8 cellular contexts compared by ENCODE assay signal in genomic region chr14:93906341-93907329, GRCh38. TPM values are rescaled to one million over a fixed set of nuclear protein-coding genes. Genes with fewer than 3 reads are reported as not detected.
DNase-seq lines count a peak whose midpoint lies in the region; ATAC-seq, FAIRE-seq and TF ChIP-seq lines count a peak whose summit lies in the region.

No MANE protein-coding gene starts in this region.

- no peaks in the 10 kb centered on the region for H3K79me2 ChIP-seq in OCI-LY7 (ENCODE audit: insufficient read depth, low read depth, low read length)

- no peaks in the 10 kb centered on the region for H3K9me2 ChIP-seq in OCI-LY7 (ENCODE audit: insufficient read depth, low read length)

- H3K27ac ChIP-seq in OCI-LY7 (ENCODE audit: low read depth, low read length, poor library complexity, severe bottlenecking) (no peak overlapping the region), psoas muscle (no peak overlapping the region)

- H3K27me3 Mint-ChIP-seq in activated T-cell treated with anti-CD3 and anti-CD28 coated beads, Interleukin-2, amount 50 U/mL, for 72 hours (ENCODE audit: low read depth), result peaks cover 21% of the 10 kb centered on the region

- FAIRE-seq in GM12891 (lab: Jason Lieb, UNC), result peak; percentile 82

- H3K27ac Mint-ChIP-seq in activated T-cell treated with anti-CD3 and anti-CD28 coated beads, Interleukin-2, amount 50 U/mL, for 72 hours, result no peak overlapping the region

- no peaks in the 10 kb centered on the region for H3K4me1 Mint-ChIP-seq in activated T-cell treated with anti-CD3 and anti-CD28 coated beads, Interleukin-2, amount 50 U/mL, for 72 hours (ENCODE audit: low read depth)

- TF ChIP-seq CTCF in OCI-LY7 (conservative IDR thresholded peaks at IDR 0.05; ENCODE audit: low read length) (peak; percentile 88), psoas muscle (IDR thresholded peaks at IDR 0.05) (peak; percentile 58)

- no peaks in the 10 kb centered on the region for H3K36me3 Mint-ChIP-seq in activated T-cell treated with anti-CD3 and anti-CD28 coated beads, Interleukin-2, amount 50 U/mL, for 72 hours (ENCODE audit: insufficient read depth in 2 of 2)

- H3K9me3 Mint-ChIP-seq in activated T-cell treated with anti-CD3 and anti-CD28 coated beads, Interleukin-2, amount 50 U/mL, for 72 hours, result no peaks in the 10 kb centered on the region

- no peaks in the 10 kb centered on the region for H3K4me1 ChIP-seq in OCI-LY7 (ENCODE audit: insufficient read depth, low read length, poor library complexity, severe bottlenecking)
- no peaks in the 10 kb centered on the region for H3K4me1 ChIP-seq in psoas muscle

- CTCF ChIA-PET in OCI-LY7 (lab: Charles Lee; ENCODE audit: unreplicated experiment), result interaction anchor here (0.9 kb wide), 1 partner anchor 36 kb away, joined by 3 read pairs; no protein-coding TSS in a partner anchor

- no peak for TF ChIP-seq POLR2A in GM12891 (IDR thresholded peaks at IDR 0.05; ENCODE audit: low read depth, low read length)

- peaks cover 0 to 2% (median 0%) of the 10 kb centered on the region in 3 donors for H3K27me3 ChIP-seq in psoas muscle (ENCODE audit: insufficient read depth in 3 of 3, low read length in 2 of 3)

- no peaks in the 10 kb centered on the region for H4K20me1 ChIP-seq in OCI-LY7 (ENCODE audit: insufficient read depth, low read length)

- POLR2A ChIA-PET in OCI-LY7 (lab: Charles Lee), result no interaction called here

- no peak overlapping the region for H3K4me3 Mint-ChIP-seq in activated T-cell treated with anti-CD3 and anti-CD28 coated beads, Interleukin-2, amount 50 U/mL, for 72 hours

- DNase-seq in 8988T, result peak; percentile 88
- peak; percentile 77 for DNase-seq in GM12891 (ENCODE audit: insufficient read length, low spot score)
- peak; percentile 39 for DNase-seq in HT1080 (ENCODE audit: low read depth)
- DNase-seq in OCI-LY7 (ENCODE audit: low spot score), result peak; percentile 72
- DNase-seq in activated T-cell treated with anti-CD3 and anti-CD28 coated beads, Interleukin-2, amount 50 U/mL, for 72 hours, result peak; percentile 66 to 72
- DNase-seq in glomerular visceral epithelial cell (ENCODE audit: extremely low spot score), result peak; percentile 58
- no peak for DNase-seq in psoas muscle

- no peak overlapping the region for H3K4me3 ChIP-seq in OCI-LY7 (ENCODE audit: low read depth, low read length, poor library complexity, severe bottlenecking)
- H3K4me3 ChIP-seq in psoas muscle, result no peak overlapping the region

- no peak overlapping the region for H3K4me2 ChIP-seq in OCI-LY7 (ENCODE audit: low read length)

- 52 to 56% (median 53%) methylated on average over 15 of the region's 15 CpGs for WGBS in psoas muscle, 3 donors

- no TSS peak for BruUV-seq in OCI-LY7 (replicated peaks; lab: Mats Ljungman, UMichigan)

- peak overlapping the region; percentile 62 for H2AFZ ChIP-seq in OCI-LY7 (ENCODE audit: low read length)

- peak; percentile 74 to 82 for ATAC-seq in activated T-cell treated with anti-CD3 and anti-CD28 coated beads, Interleukin-2, amount 50 U/mL, for 72 hours (replicated peaks in 1 of 2)
- peak in 2 of 4 donors; percentile 45 to 55 for ATAC-seq in psoas muscle
- ATAC-seq in HG02840 (IDR thresholded peaks at IDR 0.05; ENCODE audit: low FRiP score, unreplicated experiment), result no peak

- no peaks in the 10 kb centered on the region for H3K9me3 ChIP-seq in OCI-LY7 (ENCODE audit: low read length)
- no peaks in the 10 kb centered on the region for H3K9me3 ChIP-seq in psoas muscle

- intact Hi-C loops in OCI-LY7 (cut with micrococcal nuclease; ENCODE audit: unreplicated experiment) (loop anchor here (2.0 kb wide), 1 partner anchor 252 kb away; no protein-coding TSS in a partner anchor), psoas muscle (cut with DNase I) (loop anchor here in 1 of 2 donors (10.0 kb wide), 1 partner anchor 122 kb away; the partner anchor contains the start of gene PRIMA1)

- H3K36me3 ChIP-seq in OCI-LY7 (ENCODE audit: insufficient read depth, low read length) (no peaks in the 10 kb centered on the region), psoas muscle (ENCODE audit: insufficient read depth in 1 of 2, low read depth in 1 of 2) (no peaks in the 10 kb centered on the region)

TF ChIP-seq in GM12891, 5 proteins besides CTCF, POLR2A, EP300 and RAD21:
- TF ChIP-seq SPI1 (IDR thresholded peaks at IDR 0.05; ENCODE audit: low read depth, low read length), result no peak
- no peak for TF ChIP-seq POLR2AphosphoS5 (IDR thresholded peaks at IDR 0.05; ENCODE audit: low read depth, low read length)

RNA-seq across cellular contexts. Expression of gene FAM181A, which starts 20.5 kb away (rescaled TPM):
- polyA plus RNA-seq in GM12891 (2012; ENCODE audit: low read depth, missing spikeins), result not detected
- total RNA-seq in HT1080 (2014; rRNA removed; shearing (Covaris generic)), result not detected in 2 replicates
- not detected in 2 replicates for polyA plus RNA-seq in HT1080 (2015; cell fraction: cytosol; rRNA removed)
- polyA plus RNA-seq in HT1080 (2015; cell fraction: nucleus; rRNA removed), result not detected in 2 replicates
- total RNA-seq in OCI-LY7 (2014; rRNA removed; shearing (Covaris generic)), result not detected in 2 replicates
- total RNA-seq in OCI-LY7 (2022) (not detected in 2 replicates), psoas muscle (not detected)
- total RNA-seq in activated T-cell treated with anti-CD3 and anti-CD28 coated beads, Interleukin-2, amount 50 U/mL, for 72 hours, result not detected
- polyA plus RNA-seq in psoas muscle, result under 1 TPM in 2 of 3 donors, not detected in 1; 0.14 to 0.32 TPM

Comparison
In these comparisons a context has a peak if more than half of its experiments do, and no peak if none do; other contexts are left out.
1. DNase-seq: peak in 8988T (single experiment), GM12891 (single experiment), HT1080 (single experiment), OCI-LY7 (single experiment), activated T-cell treated with anti-CD3 and anti-CD28 coated beads, Interleukin-2, amount 50 U/mL, for 72 hours (2 of 2) and glomerular visceral epithelial cell (single experiment); none in psoas muscle (0 of 2).